ENCODE assay signal across 25 cellular contexts in the genomic region with DNA sequence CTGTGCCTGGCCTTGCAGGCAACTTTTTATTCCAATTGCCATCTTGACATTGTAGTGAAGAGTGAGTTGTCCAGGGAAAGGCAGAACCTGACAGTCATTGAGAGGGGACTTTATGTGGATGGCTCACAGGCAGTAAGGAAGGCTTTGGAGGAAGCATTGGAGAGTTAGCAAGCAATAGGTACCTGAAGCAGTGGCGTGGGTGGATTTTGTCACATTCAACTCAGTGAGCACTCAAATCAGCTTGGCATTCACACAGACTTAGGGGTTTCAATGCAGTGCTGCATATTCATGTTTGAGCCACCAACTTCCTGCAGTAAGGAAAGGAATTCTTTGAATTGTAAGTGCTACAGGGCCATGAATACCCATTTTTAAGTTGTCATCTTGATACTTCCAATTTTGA.
"Had no signal": no experiment of that assay in that cellular context is flagged by ENCODE, and none has a peak within 500 bp of the region (broad histone marks: within the 10 kb centered on the region; RNA-seq: fewer than 3 reads in every experiment).

No MANE protein-coding gene starts in this region.

- H3K27ac ChIP-seq: foreskin keratinocyte, gastroesophageal sphincter, heart left ventricle, hepatocyte, lower lobe of right lung, neural progenitor cell, prostate gland, right atrium auricular region, stomach, thyroid gland, vagina had no signal

- H3K4me3 ChIP-seq: gastroesophageal sphincter, heart left ventricle, hepatocyte, lower lobe of right lung, mucosa of descending colon, neural progenitor cell, prostate gland, right atrium auricular region, smooth muscle cell, stomach, thyroid gland, vagina had no signal

- H3K4me3 Mint-ChIP-seq: effector memory CD8-positive, alpha-beta T cell; mesothelial cell of epicardium; natural killer cell treated with Interleukin-12 subunit alpha and Interleukin-12 subunit beta and Interleukin-15 and Interleukin-18, amount 100 ng/mL, for 72 hours; neural progenitor cell had no signal

- ATAC-seq: effector memory CD8-positive, alpha-beta T cell; esophagus mucosa; foreskin keratinocyte; gastroesophageal sphincter; heart left ventricle; left ventricle myocardium superior; lower lobe of right lung; mucosa of descending colon; natural killer cell treated with Interleukin-12 subunit alpha and Interleukin-12 subunit beta and Interleukin-15 and Interleukin-18, amount 100 ng/mL, for 72 hours; sciatic nerve had no signal

- H3K36me3 ChIP-seq: lower lobe of right lung, prostate gland, thyroid gland, vagina had no signal

- H3K27me3 Mint-ChIP-seq: naive B cell had no signal

- H3K9me3 ChIP-seq: gastroesophageal sphincter, heart left ventricle, lower lobe of right lung, mucosa of descending colon, prostate gland, right atrium auricular region, stomach, thyroid gland, vagina had no signal

- DNase-seq: cortex of kidney; effector memory CD8-positive, alpha-beta T cell; foreskin keratinocyte; heart left ventricle; left ventricle myocardium superior; lower lobe of right lung; mucosa of descending colon; naive B cell; stimulated activated CD4-positive, alpha-beta T cell treated with anti-CD3 and anti-CD28 coated beads, Interleukin-12 subunit alpha, Interleukin-12 subunit beta, amount 100 ng/mL, for 4 hours; stimulated activated CD4-positive, alpha-beta T cell treated with anti-CD3 and anti-CD28 coated beads, Interleukin-1b, Interleukin-23, amount 100 ng/mL, for 48 hours; stimulated activated CD4-positive, alpha-beta T cell treated with anti-CD3 and anti-CD28 coated beads, Interleukin-4, amount 100 ng/mL, for 1 hour; stimulated activated CD8-positive, alpha-beta memory T cell treated with anti-CD3 and anti-CD28 coated beads, Interleukin-4, amount 100 ng/mL, for 48 hours; stomach; thyroid gland had no signal

- H3K4me1 ChIP-seq: foreskin keratinocyte, lower lobe of right lung, prostate gland, thyroid gland, vagina had no signal

- H3K9me3 Mint-ChIP-seq: effector memory CD8-positive, alpha-beta T cell; naive B cell; natural killer cell treated with Interleukin-12 subunit alpha and Interleukin-12 subunit beta and Interleukin-15 and Interleukin-18, amount 100 ng/mL, for 72 hours; neural progenitor cell had no signal

- H2AFZ ChIP-seq: hepatocyte, neural progenitor cell had no signal

- H3K27ac Mint-ChIP-seq: effector memory CD8-positive, alpha-beta T cell; mesothelial cell of epicardium; natural killer cell treated with Interleukin-12 subunit alpha and Interleukin-12 subunit beta and Interleukin-15 and Interleukin-18, amount 100 ng/mL, for 72 hours; neural progenitor cell had no signal

- H3K36me3 Mint-ChIP-seq: naive B cell; natural killer cell treated with Interleukin-12 subunit alpha and Interleukin-12 subunit beta and Interleukin-15 and Interleukin-18, amount 100 ng/mL, for 72 hours had no signal

- H3K9ac ChIP-seq: neural progenitor cell had no signal

- H3K4me2 ChIP-seq: hepatocyte, neural progenitor cell, smooth muscle cell had no signal

- H3K27me3 ChIP-seq: foreskin keratinocyte, gastroesophageal sphincter, heart left ventricle, hepatocyte, neural progenitor cell, right atrium auricular region, stomach, thyroid gland, vagina had no signal
